Comparison of ENCODE assay signal across 15 cellular contexts in the genomic region with DNA sequence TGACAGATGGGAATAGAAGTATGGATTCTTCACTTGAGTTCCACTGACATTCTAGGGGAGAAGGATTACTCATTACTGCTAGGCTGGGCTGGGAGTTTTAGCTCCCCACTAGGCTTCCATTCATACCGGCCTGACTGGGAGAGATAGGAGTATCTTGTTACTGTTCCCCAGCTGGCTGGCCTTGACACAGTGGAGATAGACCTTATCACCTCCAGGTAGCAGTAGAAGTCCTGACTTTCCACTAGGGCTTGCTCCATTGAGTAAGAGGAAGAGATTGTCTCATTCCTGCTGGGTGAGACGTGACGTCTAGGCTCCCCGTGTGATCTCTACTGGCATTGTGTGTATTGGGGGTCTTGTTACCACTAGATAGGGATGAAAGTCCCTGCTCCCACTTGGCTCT.
DNase-seq lines count a peak whose midpoint lies in the region; ATAC-seq and TF ChIP-seq lines count a peak whose summit lies in the region.
"Had no signal": no experiment of that assay in that cellular context is flagged by ENCODE, and none has a peak within 500 bp of the region (broad histone marks: within the 10 kb centered on the region; RNA-seq: fewer than 3 reads in every experiment).

No MANE protein-coding gene starts in this region.

- peaks cover 38% of the 10 kb centered on the region for H3K27me3 Mint-ChIP-seq in type B pancreatic cell

- H3K27ac Mint-ChIP-seq in type B pancreatic cell = no peak overlapping the region
- H3K27ac Mint-ChIP-seq: B cell; CD4-positive, CD25-positive, alpha-beta regulatory T cell; CD8-positive, alpha-beta memory T cell; GM23338; IgD-negative memory B cell had no signal

- no peaks in the 10 kb centered on the region for H3K4me1 ChIP-seq in Peyer's patch
- H3K4me1 ChIP-seq: BLaER1 treated with 17β-estradiol and CSF1 and Interleukin-3, amounts not matched to agents 10 nM and 100 nM had no signal

- TF ChIP-seq POLR2A in Peyer's patch (IDR thresholded peaks at IDR 0.05) = no peak

- no peak overlapping the region for H3K4me3 ChIP-seq in Peyer's patch
- H3K4me3 ChIP-seq: BLaER1 treated with 17β-estradiol and CSF1 and Interleukin-3, amounts not matched to agents 10 nM and 100 nM; GM23338 had no signal

- H3K27me3 ChIP-seq in Peyer's patch = peaks cover 0 to 3% of the 10 kb centered on the region in 2 donors
- H3K27me3 ChIP-seq: BLaER1 treated with 17β-estradiol and CSF1 and Interleukin-3, amounts not matched to agents 10 nM and 100 nM had no signal

- peak; percentile 9 for DNase-seq in D341Med (ENCODE audit: low spot score)
- DNase-seq in Peyer's patch = peak in 2 of 3 donors; percentile 6 to 8
- peak; percentile 26 for DNase-seq in left lobe of liver (ENCODE audit: low spot score)
- peak; percentile 37 for DNase-seq in type B pancreatic cell (ENCODE audit: extremely low spot score, unreplicated experiment)
- DNase-seq in C1 segment of cervical spinal cord (lab: John Stamatoyannopoulos, UW) = no peak
- DNase-seq in substantia nigra (lab: John Stamatoyannopoulos, UW) = no peak
- DNase-seq: CD4-positive, CD25-positive, alpha-beta regulatory T cell; CD8-positive, alpha-beta memory T cell; COR-L47; HCEC 1CT had no signal

- H3K36me3 Mint-ChIP-seq in type B pancreatic cell = no peaks in the 10 kb centered on the region
- H3K36me3 Mint-ChIP-seq: CD4-positive, CD25-positive, alpha-beta regulatory T cell; CD8-positive, alpha-beta memory T cell had no signal

- no peaks in the 10 kb centered on the region for H3K4me1 Mint-ChIP-seq in type B pancreatic cell (ENCODE audit: unreplicated experiment)
- H3K4me1 Mint-ChIP-seq: B cell; CD4-positive, CD25-positive, alpha-beta regulatory T cell; CD8-positive, alpha-beta memory T cell; GM23338; IgD-negative memory B cell had no signal

- TF ChIP-seq CTCF in Peyer's patch (IDR thresholded peaks at IDR 0.05) = no peak
- no peak for TF ChIP-seq CTCF in type B pancreatic cell (conservative IDR thresholded peaks at IDR 0.05)

- H3K4me3 Mint-ChIP-seq in type B pancreatic cell = no peak overlapping the region
- H3K4me3 Mint-ChIP-seq: B cell; CD4-positive, CD25-positive, alpha-beta regulatory T cell; CD8-positive, alpha-beta memory T cell; GM23338 had no signal

- H3K27ac ChIP-seq in Peyer's patch = no peak overlapping the region
- H3K27ac ChIP-seq in substantia nigra (ENCODE audit: low read depth, low read length, poor library complexity, severe bottlenecking) = no peak overlapping the region
- H3K27ac ChIP-seq: BLaER1 treated with 17β-estradiol and CSF1 and Interleukin-3, amounts not matched to agents 10 nM and 100 nM had no signal

- no peak for ATAC-seq in left lobe of liver
- no peak for ATAC-seq in GM18861 (IDR thresholded peaks at IDR 0.05; ENCODE audit: unreplicated experiment)
- ATAC-seq: GM23338 had no signal

- H3K9me3 ChIP-seq in Peyer's patch = peaks cover 0 to 4% (median 0%) of the 10 kb centered on the region in 4 donors

- no peaks in the 10 kb centered on the region for H3K36me3 ChIP-seq in Peyer's patch
- H3K36me3 ChIP-seq: BLaER1 treated with 17β-estradiol and CSF1 and Interleukin-3, amounts not matched to agents 10 nM and 100 nM had no signal

- H3K9me3 Mint-ChIP-seq in type B pancreatic cell = no peaks in the 10 kb centered on the region

Comparison
In these comparisons a context has a peak if more than half of its experiments do, and no peak if none do; other contexts are left out.
1. DNase-seq: peak in D341Med (single experiment), Peyer's patch (2 of 3), left lobe of liver (single experiment) and type B pancreatic cell (single experiment); none in C1 segment of cervical spinal cord (0 of 14) and substantia nigra (0 of 49).